15 cellular contexts compared by ENCODE assay signal in the genomic region with DNA sequence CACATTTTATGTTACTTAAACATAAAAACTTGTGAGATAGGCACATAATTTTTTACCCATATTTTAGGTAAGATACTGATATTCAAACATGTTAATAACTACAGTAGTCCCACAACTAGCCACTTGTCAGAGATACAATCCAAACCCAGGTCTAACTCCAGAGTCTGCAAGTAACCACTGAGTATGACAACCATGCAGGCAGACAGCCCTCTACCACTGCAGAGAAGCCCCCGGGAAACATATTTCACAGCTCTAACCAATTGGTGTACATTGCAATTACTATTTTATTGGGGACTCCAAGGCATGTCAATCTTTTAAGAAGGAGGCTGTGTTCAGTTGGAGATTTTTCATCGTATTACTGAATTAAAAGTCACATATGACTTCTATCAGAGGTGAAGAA.
DNase-seq lines count a peak whose midpoint lies in the region; ATAC-seq and TF ChIP-seq lines count a peak whose summit lies in the region.
"Had no signal": no experiment of that assay in that cellular context is flagged by ENCODE, and none has a peak within 500 bp of the region (broad histone marks: within the 10 kb centered on the region; RNA-seq: fewer than 3 reads in every experiment).

No MANE protein-coding gene starts in this region.

- H3K27me3 ChIP-seq in GM23248 (replicated peaks; ENCODE audit: insufficient read depth) (no peaks in the 10 kb centered on the region), SJSA1 (replicated peaks) (no peaks in the 10 kb centered on the region), gastroesophageal sphincter (no peaks in the 10 kb centered on the region), sigmoid colon (no peaks in the 10 kb centered on the region)

- TF ChIP-seq CTCF in gastroesophageal sphincter (IDR thresholded peaks at IDR 0.05): no peak
- TF ChIP-seq CTCF in sigmoid colon (IDR thresholded peaks at IDR 0.05): no peak

- ATAC-seq in gastroesophageal sphincter (no peak), GM21381 (IDR thresholded peaks at IDR 0.05; ENCODE audit: unreplicated experiment) (no peak), GM19328 (IDR thresholded peaks at IDR 0.05; ENCODE audit: unreplicated experiment) (no peak)
- ATAC-seq: activated T-cell treated with anti-CD3 and anti-CD28 coated beads, Interleukin-2, amount 50 U/mL, for 4 hours; esophagus mucosa; stimulated activated naive B cell treated with anti-CD40 and anti-IgM and Interleukin-4, amounts not matched to agents 10 μg/mL and 1 μg/mL and 100 μg/mL, for 72 hours had no signal

- TF ChIP-seq EP300 in gastroesophageal sphincter (IDR thresholded peaks at IDR 0.05) (no peak), sigmoid colon (IDR thresholded peaks at IDR 0.05) (no peak)

- no peaks in the 10 kb centered on the region for H3K9me3 ChIP-seq in GM23248 (ENCODE audit: low read depth)
- H3K9me3 ChIP-seq in SJSA1 (replicated peaks): no peaks in the 10 kb centered on the region
- no peaks in the 10 kb centered on the region for H3K9me3 ChIP-seq in gastroesophageal sphincter
- H3K9me3 ChIP-seq in sigmoid colon: no peaks in the 10 kb centered on the region

- H3K4me1 ChIP-seq in GM23248 (ENCODE audit: insufficient read depth): peaks cover 52% of the 10 kb centered on the region
- H3K4me1 ChIP-seq in SJSA1 (replicated peaks): peaks cover 54% of the 10 kb centered on the region
- H3K4me1 ChIP-seq in gastroesophageal sphincter: peaks cover 8 to 57% (median 19%) of the 10 kb centered on the region in 3 donors
- peaks cover 0 to 48% (median 27%) of the 10 kb centered on the region in 4 donors for H3K4me1 ChIP-seq in sigmoid colon

- 70 to 75% methylated on average over 2 of the region's 2 CpGs for WGBS in GM23248 (ENCODE audit: low coverage in 1 of 2, low lambda C conversion rate in 2 of 2, missing lambda C conversion rate in 2 of 2), 2 experiments
- WGBS in gastroesophageal sphincter (ENCODE audit: low coverage in 1 of 2), 2 donors: 40 to 56% methylated on average over 2 of the region's 2 CpGs
- WGBS in sigmoid colon, 2 donors: 41 to 74% methylated on average over 2 of the region's 2 CpGs

- H3K4me3 ChIP-seq in GM23248 (no peak overlapping the region), SJSA1 (no peak overlapping the region), gastroesophageal sphincter (no peak overlapping the region), sigmoid colon (no peak overlapping the region)

- no peak overlapping the region for H2AFZ ChIP-seq in GM23248

- no peaks in the 10 kb centered on the region for H3K9me2 ChIP-seq in GM23248 (ENCODE audit: insufficient read depth)

- in situ Hi-C loops in GM23248 (cut with MboI): loop anchor here (10.0 kb wide), 1 partner anchor 137 kb away; the partner anchor contains the start of gene CDK6

- H3K27ac ChIP-seq in GM23248 (peak overlapping the region; percentile 73), SJSA1 (peak overlapping the region; percentile 93), gastroesophageal sphincter (peak overlapping the region; percentile 28 to 83 (median 69)), sigmoid colon (peak overlapping the region; percentile 74 to 82 (median 80)), substantia nigra (ENCODE audit: low read depth, low read length, poor library complexity, severe bottlenecking) (no peak overlapping the region)

- intact Hi-C loops in sigmoid colon (cut with DNase I): no loop called here

- H3K36me3 ChIP-seq in GM23248 (ENCODE audit: low read depth) (no peaks in the 10 kb centered on the region), SJSA1 (peaks cover 36% of the 10 kb centered on the region), gastroesophageal sphincter (no peaks in the 10 kb centered on the region), sigmoid colon (no peaks in the 10 kb centered on the region)

- peak overlapping the region; percentile 66 for H3K4me2 ChIP-seq in GM23248 (ENCODE audit: unreplicated experiment)

- H3K79me2 ChIP-seq in GM23248 (ENCODE audit: insufficient read depth): peaks cover 84% of the 10 kb centered on the region

- TF ChIP-seq POLR2A in gastroesophageal sphincter (IDR thresholded peaks at IDR 0.05) (no peak), sigmoid colon (IDR thresholded peaks at IDR 0.05) (no peak)

- no peak for DNase-seq in GM23248
- DNase-seq in SJSA1 (ENCODE audit: low read depth in 1 of 2, low spot score in 2 of 2): peak in 1 of 2 experiments; percentile 38
- DNase-seq in sigmoid colon: no peak
- DNase-seq in substantia nigra (lab: John Stamatoyannopoulos, UW): no peak
- no peak for DNase-seq in NCI-H128 (lab: John Stamatoyannopoulos, UW; ENCODE audit: unreplicated experiment)
- DNase-seq: activated CD4-positive, alpha-beta T cell treated with anti-CD3 and anti-CD28 coated beads, Interleukin-2, amount 50 U/mL, for 1 hour; activated T-cell treated with anti-CD3 and anti-CD28 coated beads, Interleukin-2, amount 50 U/mL, for 4 hours; NCI-H1105; NK-92 treated with Interleukin-12 subunit alpha and Interleukin-12 subunit beta, amount 100 ng/mL, for 24 hours; SHP77 treated with DMSO at 0.1 percent for 48 hours; stimulated activated naive B cell treated with anti-CD40 and anti-IgM and Interleukin-4, amounts not matched to agents 10 μg/mL and 1 μg/mL and 100 μg/mL, for 72 hours had no signal

- peak overlapping the region; percentile 54; the same call in 1 of the 2 replicates for H3K9ac ChIP-seq in GM23248

- no peaks in the 10 kb centered on the region for H4K20me1 ChIP-seq in GM23248 (ENCODE audit: insufficient read depth)

- peaks cover 57% of the 10 kb centered on the region for H3F3A ChIP-seq in GM23248 (ENCODE audit: insufficient read depth)
